8 cellular contexts compared by ENCODE assay signal in genomic region chr7:6615853-6616555, GRCh38. TPM values are rescaled to one million over a fixed set of nuclear protein-coding genes. Genes with fewer than 3 reads are reported as not detected.
DNase-seq lines count a peak whose midpoint lies in the region; ATAC-seq and TF ChIP-seq lines count a peak whose summit lies in the region.

No MANE protein-coding gene starts in this region.

- 17% methylated on average over 43 of the region's 45 CpGs for WGBS in mesenchymal stem cell

- H3K79me1 ChIP-seq in mesenchymal stem cell (replicated peaks; ENCODE audit: low read length, poor library complexity, severe bottlenecking), result no peaks in the 10 kb centered on the region

- H3K4me2 ChIP-seq in mesenchymal stem cell (ENCODE audit: low read length, poor library complexity, severe bottlenecking), result peak overlapping the region; percentile 81

- H2BK5ac ChIP-seq in mesenchymal stem cell (ENCODE audit: low read depth, low read length, poor library complexity, severe bottlenecking), result no peak overlapping the region

- H3K4me1 ChIP-seq in mesenchymal stem cell (ENCODE audit: control insufficient read depth, insufficient read depth, low read depth, low read length), result peaks cover 12% of the 10 kb centered on the region

- H3K4me3 Mint-ChIP-seq in type B pancreatic cell, result peak overlapping the region; percentile 72

- no peak overlapping the region for H3K14ac ChIP-seq in mesenchymal stem cell (ENCODE audit: low read length in 2 of 2)

- no peaks in the 10 kb centered on the region for H3K9me3 ChIP-seq in mesenchymal stem cell (ENCODE audit: control insufficient read depth, low read length)

- H3K27me3 ChIP-seq in mesenchymal stem cell (ENCODE audit: control insufficient read depth in 1 of 2, insufficient read depth in 1 of 2, low read length in 2 of 2), result peaks cover 32 to 67% of the 10 kb centered on the region in 2 experiments

- no peak overlapping the region for H2AK5ac ChIP-seq in mesenchymal stem cell (ENCODE audit: low read length, severe bottlenecking)

- DNase-seq in AG04449 (ENCODE audit: low read depth, low spot score) (no peak), NCI-H1105 (lab: John Stamatoyannopoulos, UW) (peak; percentile 25), cerebellar cortex (ENCODE audit: low spot score) (peak; percentile 22), mesenchymal stem cell (no peak), type B pancreatic cell (ENCODE audit: extremely low spot score, unreplicated experiment) (no peak), LoVo (ENCODE audit: low spot score) (no peak)

- no peak overlapping the region for H2BK12ac ChIP-seq in mesenchymal stem cell (ENCODE audit: low read length in 2 of 2)

- no peak overlapping the region for H4K8ac ChIP-seq in mesenchymal stem cell (ENCODE audit: low read length)

- H3K36me3 Mint-ChIP-seq in type B pancreatic cell, result no peaks in the 10 kb centered on the region

- peak overlapping the region; percentile 18 for H2AFZ ChIP-seq in mesenchymal stem cell (ENCODE audit: low read depth, low read length)

- peaks cover 0 to under 1% of the 10 kb centered on the region in 2 experiments for H3K36me3 ChIP-seq in mesenchymal stem cell (ENCODE audit: control insufficient read depth in 1 of 2, insufficient read depth in 2 of 2, low read depth in 1 of 2, low read length in 2 of 2)

- no peak overlapping the region for H3K23ac ChIP-seq in mesenchymal stem cell (ENCODE audit: low read length in 2 of 2)

- ATAC-seq in GM18868 (IDR thresholded peaks at IDR 0.05; ENCODE audit: unreplicated experiment) (no peak), GM21515 (IDR thresholded peaks at IDR 0.05; ENCODE audit: unreplicated experiment) (no peak)

- POLR2A ChIA-PET in AG04449 (lab: Yijun Ruan, JAX), result no interaction called here

- H3K4ac ChIP-seq in mesenchymal stem cell (ENCODE audit: low read depth in 1 of 2, low read length in 2 of 2), result no peak overlapping the region

- TF ChIP-seq CTCF in AG04449 (IDR thresholded peaks at IDR 0.05; ENCODE audit: insufficient read depth, low read length, missing control alignments), result no peak
- no peak for TF ChIP-seq CTCF in type B pancreatic cell (conservative IDR thresholded peaks at IDR 0.05)

- no peak overlapping the region for H3K27ac ChIP-seq in mesenchymal stem cell (ENCODE audit: low read length, poor library complexity, severe bottlenecking)

- H2BK15ac ChIP-seq in mesenchymal stem cell (ENCODE audit: low read depth, poor library complexity, severe bottlenecking), result no peak overlapping the region

- no peak overlapping the region for H3K18ac ChIP-seq in mesenchymal stem cell (ENCODE audit: low read depth in 1 of 2, low read length in 2 of 2)

- H3K9me3 Mint-ChIP-seq in type B pancreatic cell, result no peaks in the 10 kb centered on the region

- peaks cover 4% of the 10 kb centered on the region for H3K4me1 Mint-ChIP-seq in type B pancreatic cell (ENCODE audit: unreplicated experiment)

- peaks cover 3% of the 10 kb centered on the region for H3K27me3 Mint-ChIP-seq in type B pancreatic cell

- H3K4me3 ChIP-seq in AG04449 (ENCODE audit: low read depth, low read length) (peak overlapping the region; percentile 55), mesenchymal stem cell (ENCODE audit: insufficient read depth in 1 of 2, low read depth in 1 of 2, low read length in 2 of 2) (peak overlapping the region in 1 of 2 experiments; percentile 65)

- H3K9ac ChIP-seq in mesenchymal stem cell (ENCODE audit: low read length), result no peak overlapping the region

- no peak overlapping the region for H2BK120ac ChIP-seq in mesenchymal stem cell (ENCODE audit: low read depth, low read length)

- no peak overlapping the region for H3K27ac Mint-ChIP-seq in type B pancreatic cell

- no peak overlapping the region for H4K91ac ChIP-seq in mesenchymal stem cell (ENCODE audit: low read length)

- CTCF ChIA-PET in AG04449 (lab: Yijun Ruan, JAX), result no interaction called here

RNA-seq across cellular contexts. Expression of gene ZNF853, which starts 0.6 kb away (rescaled TPM):
- 1.0 TPM for polyA plus RNA-seq in mesenchymal stem cell (2013, experiment 1 of 2)
- 1.00 TPM for polyA plus RNA-seq in mesenchymal stem cell (2013, experiment 2 of 2)
- total RNA-seq in type B pancreatic cell (ENCODE audit: low replicate concordance), result 5.0 and 9.2 TPM in 2 replicates

RNA-seq across cellular contexts. Expression of gene ZNF316, which starts 21.1 kb away (rescaled TPM):
- 6.9 TPM for polyA plus RNA-seq in mesenchymal stem cell (2013, experiment 1 of 2)
- polyA plus RNA-seq in mesenchymal stem cell (2013, experiment 2 of 2), result 6.4 TPM
- 37.1 and 46.8 TPM in 2 replicates for total RNA-seq in type B pancreatic cell (ENCODE audit: low replicate concordance)

RNA-seq across cellular contexts. Expression of gene INTS15, which starts 26.2 kb away (rescaled TPM):
- 15.4 TPM for polyA plus RNA-seq in mesenchymal stem cell (2013, experiment 1 of 2)
- 15.4 TPM for polyA plus RNA-seq in mesenchymal stem cell (2013, experiment 2 of 2)
- 35.8 and 44.1 TPM in 2 replicates for total RNA-seq in type B pancreatic cell (ENCODE audit: low replicate concordance)

RNA-seq across cellular contexts. Expression of gene ZDHHC4, which starts 38.8 kb away (rescaled TPM):
- 48.8 TPM for polyA plus RNA-seq in mesenchymal stem cell (2013, experiment 1 of 2)
- polyA plus RNA-seq in mesenchymal stem cell (2013, experiment 2 of 2), result 54.1 TPM
- total RNA-seq in type B pancreatic cell (ENCODE audit: low replicate concordance), result 62.0 and 67.9 TPM in 2 replicates

Comparison
In these comparisons a context has a peak if more than half of its experiments do, and no peak if none do; other contexts are left out.
1. DNase-seq: peak in NCI-H1105 (single experiment) and cerebellar cortex (single experiment); none in AG04449 (single experiment), mesenchymal stem cell (single experiment), type B pancreatic cell (single experiment) and LoVo (single experiment).